14 cellular contexts compared by ENCODE assay signal in genomic region chr2:46314065-46314835, GRCh38. TPM values are rescaled to one million over a fixed set of nuclear protein-coding genes. Genes with fewer than 3 reads are reported as not detected.
DNase-seq lines count a peak whose midpoint lies in the region; ATAC-seq and TF ChIP-seq lines count a peak whose summit lies in the region.
"Had no signal": no experiment of that assay in that cellular context is flagged by ENCODE, and none has a peak within 500 bp of the region (broad histone marks: within the 10 kb centered on the region; RNA-seq: fewer than 3 reads in every experiment).

No MANE protein-coding gene starts in this region.

- H3K4me2 ChIP-seq in BLaER1 treated with 17β-estradiol and CSF1 and Interleukin-3, amounts not matched to agents 10 nM and 100 nM = peak overlapping the region in 10 of 11 experiments; percentile 20 to 92 (median 80); a peak in 18 of 22 replicates
- peak overlapping the region; percentile 74 for H3K4me2 ChIP-seq in smooth muscle cell

- H3K4me1 ChIP-seq in BLaER1 treated with 17β-estradiol and CSF1 and Interleukin-3, amounts not matched to agents 10 nM and 100 nM = peaks cover 25 to 71% (median 36%) of the 10 kb centered on the region in 10 experiments
- peaks cover 13 to 69% of the 10 kb centered on the region in 2 donors for H3K4me1 ChIP-seq in adrenal gland (replicated peaks in 1 of 2)
- H3K4me1 ChIP-seq in smooth muscle cell (ENCODE audit: low read depth) = peaks cover 17% of the 10 kb centered on the region

- no peaks in the 10 kb centered on the region for H3K27me3 ChIP-seq in BLaER1 treated with 17β-estradiol and CSF1 and Interleukin-3, amounts not matched to agents 10 nM and 100 nM
- no peaks in the 10 kb centered on the region for H3K27me3 ChIP-seq in adrenal gland
- H3K27me3 ChIP-seq in smooth muscle cell (ENCODE audit: low read depth) = no peaks in the 10 kb centered on the region
- H3K27me3 ChIP-seq: BE2C had no signal

- H3K27ac Mint-ChIP-seq in WTC11 = no peak overlapping the region
- H3K27ac Mint-ChIP-seq: activated naive CD8-positive, alpha-beta T cell had no signal

- H3K27ac ChIP-seq in BLaER1 treated with 17β-estradiol and CSF1 and Interleukin-3, amounts not matched to agents 10 nM and 100 nM = peak overlapping the region in 5 of 11 experiments; percentile 56 to 76 (median 72); a peak in 8 of 22 replicates
- H3K27ac ChIP-seq in adrenal gland (peak overlapping the region in 4 of 5 donors; percentile 61 to 89 (median 75)), smooth muscle cell (ENCODE audit: low read depth) (peak overlapping the region; percentile 92)

- POLR2A ChIA-PET in WTC11 (lab: Charles Lee) = no interaction called here

- TF ChIP-seq POLR2A in adrenal gland (IDR thresholded peaks at IDR 0.05) = no peak

- peaks cover 37% of the 10 kb centered on the region for H3F3A ChIP-seq in smooth muscle cell (ENCODE audit: low read depth)

- DNase-seq in adrenal gland (no peak), left lobe of liver (ENCODE audit: low spot score) (no peak), smooth muscle cell (lab: John Stamatoyannopoulos, UW; ENCODE audit: unreplicated experiment) (no peak), NCI-H2081 (lab: John Stamatoyannopoulos, UW) (no peak), WTC11 (ENCODE audit: low spot score) (no peak), GM13977 (ENCODE audit: low spot score) (no peak)
- DNase-seq in stimulated activated CD4-positive, alpha-beta T cell treated with anti-CD3 and anti-CD28 coated beads, Interleukin-4, amount 100 ng/mL, for 4 hours = no peak
- DNase-seq: dermis blood vessel endothelial cell, KG1, NCI-H2107 had no signal

- peak; percentile 31 for ATAC-seq in left lobe of liver
- no peak for ATAC-seq in WTC11

- H3K4me1 Mint-ChIP-seq in WTC11 = no peaks in the 10 kb centered on the region; the same call in 1 of the 2 replicates

- no peaks in the 10 kb centered on the region for H3K27me3 Mint-ChIP-seq in WTC11 (ENCODE audit: low read depth)

- no peaks in the 10 kb centered on the region for H3K9me3 Mint-ChIP-seq in WTC11
- H3K9me3 Mint-ChIP-seq: T-helper 2 cell treated with Interferon-gamma antibody and Interleukin-4, amounts not matched to agents 5 μg/mL and 100 μg/mL, for 36 hours had no signal

- H3K9ac ChIP-seq in BLaER1 treated with 17β-estradiol and CSF1 and Interleukin-3, amounts not matched to agents 10 nM and 100 nM = no peak overlapping the region
- peak overlapping the region; percentile 20 for H3K9ac ChIP-seq in smooth muscle cell (ENCODE audit: low read depth)

- no peak for TF ChIP-seq CTCF in adrenal gland (IDR thresholded peaks at IDR 0.05)
- TF ChIP-seq CTCF in smooth muscle cell (IDR thresholded peaks at IDR 0.05; ENCODE audit: borderline replicate concordance, insufficient read depth, poor library complexity, severe bottlenecking) = no peak
- no peak for TF ChIP-seq CTCF in WTC11 (IDR thresholded peaks at IDR 0.05)
- no peak for TF ChIP-seq CTCF in GM13977 (IDR thresholded peaks at IDR 0.05; ENCODE audit: extremely low read depth, insufficient read depth, missing control alignments)

- H3K4me3 Mint-ChIP-seq in WTC11 = no peak overlapping the region
- H3K4me3 Mint-ChIP-seq: activated naive CD8-positive, alpha-beta T cell; T-helper 2 cell treated with Interferon-gamma antibody and Interleukin-4, amounts not matched to agents 5 μg/mL and 100 μg/mL, for 36 hours had no signal

- CTCF ChIA-PET in WTC11 (lab: Charles Lee) = no interaction called here

- H4K20me1 ChIP-seq in BLaER1 treated with 17β-estradiol and CSF1 and Interleukin-3, amounts not matched to agents 10 nM and 100 nM = peaks cover 0 to 93% (median 0%) of the 10 kb centered on the region in 11 experiments; a peak in 2 of 22 replicates
- H4K20me1 ChIP-seq in smooth muscle cell (ENCODE audit: low read depth) = peaks cover 76% of the 10 kb centered on the region

- in situ Hi-C loops in GM13977 (cut with MboI; ENCODE audit: low pct_unique_long_range_greater_than_20kb, low sequenced_read_pairs, unreplicated experiment) = no loop called here

- peaks cover 91% of the 10 kb centered on the region for H3K79me2 ChIP-seq in smooth muscle cell (ENCODE audit: low read depth)

- intact Hi-C loops in adrenal gland (cut with DNase I) = no loop called here

- H3K9me3 ChIP-seq in BLaER1 treated with 17β-estradiol and CSF1 and Interleukin-3, amounts not matched to agents 10 nM and 100 nM (replicated peaks in 1 of 11) = peaks cover 0 to 9% (median 0%) of the 10 kb centered on the region in 11 experiments; a peak in 2 of 22 replicates
- H3K9me3 ChIP-seq in adrenal gland (replicated peaks in 1 of 3) (no peaks in the 10 kb centered on the region), smooth muscle cell (replicated peaks; ENCODE audit: low read depth) (no peaks in the 10 kb centered on the region)
- H3K9me3 ChIP-seq: BE2C had no signal

- H3K4me3 ChIP-seq in BLaER1 treated with 17β-estradiol and CSF1 and Interleukin-3, amounts not matched to agents 10 nM and 100 nM = no peak overlapping the region
- H3K4me3 ChIP-seq in adrenal gland = no peak overlapping the region
- no peak overlapping the region for H3K4me3 ChIP-seq in smooth muscle cell

- H3K36me3 Mint-ChIP-seq in WTC11 = no peaks in the 10 kb centered on the region
- H3K36me3 Mint-ChIP-seq: activated naive CD8-positive, alpha-beta T cell had no signal

- WGBS in adrenal gland, 4 donors = 75 to 86% (median 76%) methylated on average over 11 of the region's 11 CpGs
- WGBS in smooth muscle cell (ENCODE audit: low lambda C conversion rate) = 88% methylated on average over 11 of the region's 11 CpGs

- H2AFZ ChIP-seq in smooth muscle cell (ENCODE audit: low read depth) = no peak overlapping the region

- H3K36me3 ChIP-seq in BLaER1 treated with 17β-estradiol and CSF1 and Interleukin-3, amounts not matched to agents 10 nM and 100 nM = no peaks in the 10 kb centered on the region
- H3K36me3 ChIP-seq in adrenal gland (replicated peaks in 1 of 2) = no peaks in the 10 kb centered on the region
- H3K36me3 ChIP-seq in smooth muscle cell (ENCODE audit: low read depth) = no peaks in the 10 kb centered on the region
- H3K36me3 ChIP-seq: BE2C had no signal

TF ChIP-seq in WTC11, 78 proteins besides CTCF, POLR2A, EP300 and RAD21 (continues in another document):
- no peak for TF ChIP-seq E2F4 (CRISPR knock-in tag; IDR thresholded peaks at IDR 0.05; ENCODE audit: borderline replicate concordance, low read depth)
- TF ChIP-seq GTF2I (CRISPR knock-in tag; conservative IDR thresholded peaks at IDR 0.05) = no peak
- no peak for TF ChIP-seq ERG (CRISPR knock-in tag; IDR thresholded peaks at IDR 0.05)
- no peak for TF ChIP-seq ZSCAN18 (CRISPR knock-in tag; IDR thresholded peaks at IDR 0.05)
- TF ChIP-seq HMGA2 (CRISPR knock-in tag; IDR thresholded peaks at IDR 0.05) = no peak
- TF ChIP-seq ZNF219 (CRISPR knock-in tag; IDR thresholded peaks at IDR 0.05; ENCODE audit: borderline replicate concordance) = no peak
- TF ChIP-seq USF1 (CRISPR knock-in tag; IDR thresholded peaks at IDR 0.05) = no peak
- TF ChIP-seq NFATC4 (CRISPR knock-in tag; IDR thresholded peaks at IDR 0.05) = no peak
- no peak for TF ChIP-seq ZNF232 (CRISPR knock-in tag; IDR thresholded peaks at IDR 0.05)
- no peak for TF ChIP-seq NFE2L1 (CRISPR knock-in tag; IDR thresholded peaks at IDR 0.05)

RNA-seq across cellular contexts. Expression of gene EPAS1, which starts 17.0 kb away (rescaled TPM):
- 100 to 1,000 TPM; 124 to 307 (median 237) TPM for total RNA-seq in adrenal gland
- 100 to 1,000 TPM in 1 of 3 donors, 10 to 100 TPM in 2; 62.0 to 178 (median 65.2) TPM for polyA plus RNA-seq in adrenal gland
- 127 TPM for total RNA-seq in left lobe of liver
- total RNA-seq in smooth muscle cell = 57.5 and 91.6 TPM in 2 replicates
- 31.7 and 61.5 TPM in 2 replicates for polyA plus RNA-seq in smooth muscle cell
- 4.5 to 8.5 TPM (median 4.7 TPM) in 3 replicates for total RNA-seq in WTC11 (2021)
